8 cellular contexts compared by ENCODE assay signal in genomic region chr3:172289583-172289982, GRCh38.
A peak's percentile ranks its signal among the peaks of the same experiment; 100 is the strongest.
DNase-seq lines count a peak whose midpoint lies in the region; ATAC-seq and TF ChIP-seq lines count a peak whose summit lies in the region.

No MANE protein-coding gene starts in this region.

- peak overlapping the region; percentile 49 for H3K27ac Mint-ChIP-seq in osteocyte (ENCODE audit: unreplicated experiment)

- peaks cover 38% of the 10 kb centered on the region for H3K4me1 Mint-ChIP-seq in osteocyte (ENCODE audit: unreplicated experiment)

- H3K9me3 Mint-ChIP-seq in osteocyte (ENCODE audit: unreplicated experiment), result no peaks in the 10 kb centered on the region

- TF ChIP-seq CTCF in epithelial cell of esophagus (IDR thresholded peaks at IDR 0.05; ENCODE audit: insufficient read depth, low read depth, low read length, missing control alignments) (peak; percentile 29), osteocyte (IDR thresholded peaks at IDR 0.05) (peak; percentile 33)

- no peak overlapping the region for H3K4me3 ChIP-seq in epithelial cell of esophagus (ENCODE audit: low read length)

- ATAC-seq in GM18858 (IDR thresholded peaks at IDR 0.05; ENCODE audit: unreplicated experiment) (peak; percentile 58), HG03097 (IDR thresholded peaks at IDR 0.05; ENCODE audit: low FRiP score, unreplicated experiment) (peak; percentile 86)

- no peak overlapping the region for H3K4me3 Mint-ChIP-seq in osteocyte (ENCODE audit: unreplicated experiment)

- no peak for DNase-seq in epithelial cell of esophagus (ENCODE audit: low read depth)
- no peak for DNase-seq in osteocyte (ENCODE audit: extremely low spot score, unreplicated experiment)
- DNase-seq in A172 (ENCODE audit: low spot score), result no peak
- no peak for DNase-seq in HuH-7.5 (ENCODE audit: low spot score)
- DNase-seq in NCI-H2171 (lab: John Stamatoyannopoulos, UW), result no peak
- DNase-seq in HT-29 (ENCODE audit: low spot score), result no peak

- no peaks in the 10 kb centered on the region for H3K27me3 Mint-ChIP-seq in osteocyte (ENCODE audit: unreplicated experiment)

- peaks cover 78% of the 10 kb centered on the region for H3K36me3 Mint-ChIP-seq in osteocyte (ENCODE audit: unreplicated experiment)
